26 cellular contexts compared by ENCODE assay signal in the genomic region with DNA sequence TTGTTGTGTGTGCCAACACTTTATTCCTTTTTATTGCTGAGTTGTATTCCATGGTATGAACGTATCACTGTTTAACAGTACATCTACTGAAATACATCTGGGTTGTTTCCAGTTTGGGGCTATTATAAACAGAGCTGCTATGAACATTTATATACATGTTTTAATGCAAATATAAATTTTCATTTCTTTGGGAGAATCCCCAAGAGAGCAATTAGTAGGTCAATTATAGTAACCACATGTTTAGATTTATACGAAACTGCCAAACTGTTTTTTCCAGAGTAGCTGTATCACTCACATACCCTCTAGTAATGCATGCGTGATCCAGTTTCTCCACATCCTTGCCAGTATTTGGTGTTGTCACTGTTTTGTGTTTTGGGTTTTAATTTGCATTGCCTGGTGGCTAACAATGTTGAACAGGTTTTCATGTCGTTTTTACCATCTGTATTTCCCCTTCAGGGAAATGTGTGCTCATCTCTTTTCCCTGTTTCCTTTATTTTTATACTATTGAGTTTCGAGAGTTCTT.
"Had no signal": no experiment of that assay in that cellular context is flagged by ENCODE, and none has a peak within 500 bp of the region (broad histone marks: within the 10 kb centered on the region; RNA-seq: fewer than 3 reads in every experiment).

No MANE protein-coding gene starts in this region.

- H3K27ac ChIP-seq: heart left ventricle, neutrophil, pancreas, psoas muscle, right atrium auricular region, spleen, uterus had no signal

- H3K9me3 Mint-ChIP-seq: memory B cell had no signal

- H3K27ac Mint-ChIP-seq: activated CD4-positive, alpha-beta T cell treated with anti-CD3 and anti-CD28 coated beads, Interleukin-2, amount 10 ng/mL, durations not matched to agents 24 days and 14 days; activated CD8-positive, alpha-beta T cell treated with anti-CD3 and anti-CD28 coated beads, Interleukin-2, amount 10 ng/mL, durations not matched to agents 7 days and 5 days; activated naive CD4-positive, alpha-beta T cell treated with anti-CD3 and anti-CD28 coated beads, Interleukin-2, amount 50 U/mL, for 72 hours; activated T-helper 17 cell treated with anti-CD3 and anti-CD28 coated beads, Interleukin-2, amount 50 U/mL, for 72 hours; T-helper 1 cell treated with Interleukin-12 subunit alpha and Interleukin-12 subunit beta and Interleukin-4 antibody, amounts not matched to agents 30 μg/mL and 1 μg/mL, for 36 hours had no signal

- H3K27me3 Mint-ChIP-seq: activated CD4-positive, alpha-beta T cell treated with anti-CD3 and anti-CD28 coated beads, Interleukin-2, amount 10 ng/mL, durations not matched to agents 24 days and 14 days; activated T-helper 17 cell treated with anti-CD3 and anti-CD28 coated beads, Interleukin-2, amount 50 U/mL, for 72 hours; memory B cell had no signal

- H3K9me3 ChIP-seq: neutrophil, pancreas, right atrium auricular region, spleen, uterus had no signal

- DNase-seq: activated CD4-positive, alpha-beta T cell treated with anti-CD3 and anti-CD28 coated beads, Interleukin-2, amount 10 ng/mL, durations not matched to agents 24 days and 14 days; activated CD4-positive, CD25-positive, alpha-beta regulatory T cell; activated CD8-positive, alpha-beta T cell treated with anti-CD3 and anti-CD28 coated beads, Interleukin-2, amount 10 ng/mL, durations not matched to agents 7 days and 5 days; central memory CD4-positive, alpha-beta T cell; dermis blood vessel endothelial cell; effector CD8-positive, alpha-beta T cell; heart left ventricle; islet precursor cell; left colon; pancreas; psoas muscle; spleen; stimulated activated CD4-positive, alpha-beta T cell treated with anti-CD3 and anti-CD28 coated beads, Interleukin-4, amount 100 ng/mL, for 1 hour; T1000; trophoblast cell; uterus had no signal

- H3K36me3 ChIP-seq: heart left ventricle, neutrophil, pancreas, right atrium auricular region, uterus had no signal

- FAIRE-seq: astrocyte, endothelial cell of umbilical vein, pancreas had no signal

- H3K4me3 ChIP-seq: heart left ventricle, pancreas, psoas muscle, right atrium auricular region, spleen, uterus had no signal

- H3K4me3 Mint-ChIP-seq: activated CD4-positive, alpha-beta T cell treated with anti-CD3 and anti-CD28 coated beads, Interleukin-2, amount 10 ng/mL, durations not matched to agents 24 days and 14 days; activated CD8-positive, alpha-beta T cell treated with anti-CD3 and anti-CD28 coated beads, Interleukin-2, amount 10 ng/mL, durations not matched to agents 7 days and 5 days; activated T-helper 17 cell treated with anti-CD3 and anti-CD28 coated beads, Interleukin-2, amount 50 U/mL, for 72 hours; memory B cell; nephron; T-helper 1 cell treated with Interleukin-12 subunit alpha and Interleukin-12 subunit beta and Interleukin-4 antibody, amounts not matched to agents 30 μg/mL and 1 μg/mL, for 36 hours had no signal

- ATAC-seq: activated CD8-positive, alpha-beta T cell treated with anti-CD3 and anti-CD28 coated beads, Interleukin-2, amount 10 ng/mL, durations not matched to agents 7 days and 5 days; activated naive CD4-positive, alpha-beta T cell treated with anti-CD3 and anti-CD28 coated beads, Interleukin-2, amount 50 U/mL, for 72 hours; activated T-helper 17 cell treated with anti-CD3 and anti-CD28 coated beads, Interleukin-2, amount 50 U/mL, for 72 hours; esophagus mucosa; heart left ventricle; left colon; pancreas; psoas muscle had no signal

- H3K27me3 ChIP-seq: heart left ventricle, neutrophil, pancreas, right atrium auricular region, spleen, uterus had no signal

- H3K4me1 ChIP-seq: uterus had no signal
